In the genomic region with DNA sequence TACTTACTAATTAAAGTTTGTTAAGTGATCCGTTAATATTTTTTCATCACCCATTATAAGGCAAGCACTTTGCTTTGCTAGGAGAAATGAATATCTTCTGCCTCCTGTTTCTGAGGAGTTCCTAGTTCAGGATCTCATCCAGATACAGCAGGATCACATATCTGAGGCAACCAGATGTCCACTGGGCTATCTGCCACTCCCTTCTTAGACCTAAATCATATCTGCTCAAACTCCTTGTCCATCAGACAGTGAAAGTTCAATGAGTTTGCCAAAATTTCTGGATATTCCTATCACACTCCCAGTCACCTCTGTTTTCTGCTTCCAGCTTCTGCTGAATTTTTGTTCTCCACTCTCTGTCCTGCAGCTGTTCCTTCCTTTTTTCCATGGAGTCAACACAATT, we compare ENCODE assay signal across 1 cellular context.
A peak's percentile ranks its signal among the peaks of the same experiment; 100 is the strongest.
TF ChIP-seq lines count a peak whose summit lies in the region.

No MANE protein-coding gene starts in this region.

TF ChIP-seq in K562, 482 proteins besides CTCF, POLR2A, EP300 and RAD21 (continued from another document):
- TF ChIP-seq, protein P1, sequence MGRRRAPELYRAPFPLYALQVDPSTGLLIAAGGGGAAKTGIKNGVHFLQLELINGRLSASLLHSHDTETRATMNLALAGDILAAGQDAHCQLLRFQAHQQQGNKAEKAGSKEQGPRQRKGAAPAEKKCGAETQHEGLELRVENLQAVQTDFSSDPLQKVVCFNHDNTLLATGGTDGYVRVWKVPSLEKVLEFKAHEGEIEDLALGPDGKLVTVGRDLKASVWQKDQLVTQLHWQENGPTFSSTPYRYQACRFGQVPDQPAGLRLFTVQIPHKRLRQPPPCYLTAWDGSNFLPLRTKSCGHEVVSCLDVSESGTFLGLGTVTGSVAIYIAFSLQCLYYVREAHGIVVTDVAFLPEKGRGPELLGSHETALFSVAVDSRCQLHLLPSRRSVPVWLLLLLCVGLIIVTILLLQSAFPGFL (CRISPR knock-in tag; IDR thresholded peaks at IDR 0.05): no peak
- TF ChIP-seq DMBX1 (CRISPR knock-in tag; IDR thresholded peaks at IDR 0.05; ENCODE audit: borderline replicate concordance) (no peak), CXXC5 (CRISPR knock-in tag; IDR thresholded peaks at IDR 0.05) (no peak), ASH1L (IDR thresholded peaks at IDR 0.05; ENCODE audit: borderline replicate concordance, low read depth, partially characterized antibody) (no peak), NR2C1 (IDR thresholded peaks at IDR 0.05) (no peak), NR2C1 (tag; IDR thresholded peaks at IDR 0.05) (no peak), CREM (IDR thresholded peaks at IDR 0.05; ENCODE audit: low read depth) (no peak), ZC3H11A (IDR thresholded peaks at IDR 0.05; ENCODE audit: low read depth, low read length) (no peak), CBFA2T3 (IDR thresholded peaks at IDR 0.05) (peak; percentile 77), E2F3 (CRISPR knock-in tag; IDR thresholded peaks at IDR 0.05) (no peak), PPARD (CRISPR knock-in tag; IDR thresholded peaks at IDR 0.05) (no peak), SP2 (IDR thresholded peaks at IDR 0.05; ENCODE audit: extremely low read depth, low read depth, low read length, poor library complexity, severe bottlenecking) (no peak), TFAM (CRISPR knock-in tag; conservative IDR thresholded peaks at IDR 0.05) (no peak), MXI1 (IDR thresholded peaks at IDR 0.05; ENCODE audit: low read depth, low read length) (no peak), TCF3 (CRISPR knock-in tag; IDR thresholded peaks at IDR 0.05) (peak; percentile 38; the same call in 1 of the 2 replicates), MTA2 (IDR thresholded peaks at IDR 0.05; ENCODE audit: low read depth) (peak; percentile 71), DIDO1 (tag; IDR thresholded peaks at IDR 0.05; ENCODE audit: low read depth) (no peak), CBFA2T2 (conservative IDR thresholded peaks at IDR 0.05) (peak; percentile 69), L3MBTL2 (IDR thresholded peaks at IDR 0.05) (no peak), HDAC8 (tag; IDR thresholded peaks at IDR 0.05) (no peak), ARID1B (IDR thresholded peaks at IDR 0.05) (peak; percentile 75), PTRF (tag; IDR thresholded peaks at IDR 0.05) (no peak), TEAD4 (IDR thresholded peaks at IDR 0.05; ENCODE audit: low read length) (peak; percentile 84), TEAD4 (CRISPR knock-in tag; IDR thresholded peaks at IDR 0.05; ENCODE audit: borderline replicate concordance) (no peak), TRIM24 (IDR thresholded peaks at IDR 0.05) (peak in 1 of 2 experiments; percentile 62; a peak in 1 of 4 replicates), BACH1 (tag; IDR thresholded peaks at IDR 0.05) (no peak), HNRNPL (IDR thresholded peaks at IDR 0.05; ENCODE audit: low read depth, low read length) (no peak)
- TF ChIP-seq, protein P2, sequence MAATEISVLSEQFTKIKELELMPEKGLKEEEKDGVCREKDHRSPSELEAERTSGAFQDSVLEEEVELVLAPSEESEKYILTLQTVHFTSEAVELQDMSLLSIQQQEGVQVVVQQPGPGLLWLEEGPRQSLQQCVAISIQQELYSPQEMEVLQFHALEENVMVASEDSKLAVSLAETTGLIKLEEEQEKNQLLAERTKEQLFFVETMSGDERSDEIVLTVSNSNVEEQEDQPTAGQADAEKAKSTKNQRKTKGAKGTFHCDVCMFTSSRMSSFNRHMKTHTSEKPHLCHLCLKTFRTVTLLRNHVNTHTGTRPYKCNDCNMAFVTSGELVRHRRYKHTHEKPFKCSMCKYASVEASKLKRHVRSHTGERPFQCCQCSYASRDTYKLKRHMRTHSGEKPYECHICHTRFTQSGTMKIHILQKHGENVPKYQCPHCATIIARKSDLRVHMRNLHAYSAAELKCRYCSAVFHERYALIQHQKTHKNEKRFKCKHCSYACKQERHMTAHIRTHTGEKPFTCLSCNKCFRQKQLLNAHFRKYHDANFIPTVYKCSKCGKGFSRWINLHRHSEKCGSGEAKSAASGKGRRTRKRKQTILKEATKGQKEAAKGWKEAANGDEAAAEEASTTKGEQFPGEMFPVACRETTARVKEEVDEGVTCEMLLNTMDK (IDR thresholded peaks at IDR 0.05; ENCODE audit: borderline replicate concordance, insufficient read depth, low read depth, low read length, poor library complexity, severe bottlenecking): no peak
- TF ChIP-seq, protein P3, sequence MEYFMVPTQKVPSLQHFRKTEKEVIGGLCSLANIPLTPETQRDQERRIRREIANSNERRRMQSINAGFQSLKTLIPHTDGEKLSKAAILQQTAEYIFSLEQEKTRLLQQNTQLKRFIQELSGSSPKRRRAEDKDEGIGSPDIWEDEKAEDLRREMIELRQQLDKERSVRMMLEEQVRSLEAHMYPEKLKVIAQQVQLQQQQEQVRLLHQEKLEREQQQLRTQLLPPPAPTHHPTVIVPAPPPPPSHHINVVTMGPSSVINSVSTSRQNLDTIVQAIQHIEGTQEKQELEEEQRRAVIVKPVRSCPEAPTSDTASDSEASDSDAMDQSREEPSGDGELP (CRISPR knock-in tag; IDR thresholded peaks at IDR 0.05; ENCODE audit: borderline replicate concordance): no peak
- TF ChIP-seq, protein P4, sequence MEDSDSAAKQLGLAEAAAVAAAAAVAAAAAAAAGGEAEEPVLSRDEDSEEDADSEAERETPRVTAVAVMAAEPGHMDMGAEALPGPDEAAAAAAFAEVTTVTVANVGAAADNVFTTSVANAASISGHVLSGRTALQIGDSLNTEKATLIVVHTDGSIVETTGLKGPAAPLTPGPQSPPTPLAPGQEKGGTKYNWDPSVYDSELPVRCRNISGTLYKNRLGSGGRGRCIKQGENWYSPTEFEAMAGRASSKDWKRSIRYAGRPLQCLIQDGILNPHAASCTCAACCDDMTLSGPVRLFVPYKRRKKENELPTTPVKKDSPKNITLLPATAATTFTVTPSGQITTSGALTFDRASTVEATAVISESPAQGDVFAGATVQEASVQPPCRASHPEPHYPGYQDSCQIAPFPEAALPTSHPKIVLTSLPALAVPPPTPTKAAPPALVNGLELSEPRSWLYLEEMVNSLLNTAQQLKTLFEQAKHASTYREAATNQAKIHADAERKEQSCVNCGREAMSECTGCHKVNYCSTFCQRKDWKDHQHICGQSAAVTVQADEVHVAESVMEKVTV (CRISPR knock-in tag; IDR thresholded peaks at IDR 0.05): no peak
